31 cellular contexts compared by ENCODE assay signal in the genomic region with DNA sequence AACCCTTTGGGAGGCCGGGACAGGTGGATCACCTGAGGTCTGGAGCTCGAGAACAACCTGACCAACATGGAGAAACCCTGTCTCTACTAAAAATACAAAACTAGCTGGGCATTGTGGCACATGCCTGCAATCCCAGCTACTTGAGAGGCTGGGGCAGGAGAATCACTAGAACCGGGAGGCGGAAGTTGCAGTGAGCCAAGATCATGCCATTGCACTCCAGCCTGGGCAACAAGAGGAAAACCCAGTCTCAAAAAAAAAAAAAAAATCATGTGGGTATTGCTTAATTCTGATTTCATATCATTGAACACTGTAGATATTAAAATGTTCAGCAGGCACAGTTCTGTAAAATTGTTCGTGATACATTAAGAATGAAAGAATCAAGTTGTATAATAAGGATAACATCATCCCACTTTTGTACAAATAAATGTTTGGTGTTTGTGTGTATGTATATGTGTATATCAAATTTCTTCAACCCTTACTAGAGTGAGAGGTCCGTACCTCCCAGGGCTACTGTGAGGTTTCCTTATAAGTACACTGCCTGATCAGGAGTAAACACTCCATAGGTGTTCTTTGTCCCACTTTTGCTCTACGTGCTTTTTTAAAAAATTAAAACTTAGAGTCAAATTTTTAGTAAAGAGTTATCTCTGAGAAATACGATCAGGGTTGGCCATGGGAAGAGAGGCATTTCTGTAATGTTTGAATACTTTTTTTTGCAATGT. TPM values are rescaled to one million over a fixed set of nuclear protein-coding genes. Genes with fewer than 3 reads are reported as not detected.
"Had no signal": no experiment of that assay in that cellular context is flagged by ENCODE, and none has a peak within 500 bp of the region (broad histone marks: within the 10 kb centered on the region; RNA-seq: fewer than 3 reads in every experiment).

No MANE protein-coding gene starts in this region.

- H3K9me3 Mint-ChIP-seq: naive B cell; natural killer cell; nephron; neural crest cell; stimulated activated effector memory CD8-positive, alpha-beta T cell treated with anti-CD3 and anti-CD28 coated beads, Interleukin-12 subunit alpha, Interleukin-12 subunit beta, amount 100 ng/mL, for 72 hours; stimulated activated naive B cell treated with anti-CD40 and anti-IgM and Interleukin-4, amounts not matched to agents 10 μg/mL and 1 μg/mL and 100 μg/mL, for 72 hours; stimulated activated naive CD8-positive, alpha-beta T cell treated with anti-CD3 and anti-CD28 coated beads, Interleukin-15, Interleukin-2, amounts not matched to agents 100 ng/mL and 50 ng/mL, for 24 hours had no signal

- H3K4me3 ChIP-seq: psoas muscle, right lobe of liver, sigmoid colon, stomach, thoracic aorta, thyroid gland, tibial nerve, upper lobe of left lung, vagina had no signal

- FAIRE-seq: small intestine, urothelium cell line had no signal

- H3K27ac ChIP-seq: neutrophil, parathyroid adenoma, psoas muscle, right lobe of liver, sigmoid colon, stomach, thoracic aorta, thyroid gland, tibial nerve, upper lobe of left lung, vagina had no signal

- H3K4me3 Mint-ChIP-seq: naive B cell; natural killer cell; nephron; neural crest cell; stimulated activated effector memory CD8-positive, alpha-beta T cell treated with anti-CD3 and anti-CD28 coated beads, Interleukin-12 subunit alpha, Interleukin-12 subunit beta, amount 100 ng/mL, for 72 hours; stimulated activated naive B cell treated with anti-CD40 and anti-IgM and Interleukin-4, amounts not matched to agents 10 μg/mL and 1 μg/mL and 100 μg/mL, for 72 hours; stimulated activated naive CD8-positive, alpha-beta T cell treated with anti-CD3 and anti-CD28 coated beads, Interleukin-15, Interleukin-2, amounts not matched to agents 100 ng/mL and 50 ng/mL, for 24 hours had no signal

- H3K9me3 ChIP-seq: neutrophil, psoas muscle, right lobe of liver, sigmoid colon, stomach, thoracic aorta, thyroid gland, tibial nerve, upper lobe of left lung, vagina had no signal

- ATAC-seq: natural killer cell; psoas muscle; right cardiac atrium; right lobe of liver; stimulated activated effector memory CD8-positive, alpha-beta T cell treated with anti-CD3 and anti-CD28 coated beads, Interleukin-12 subunit alpha, Interleukin-12 subunit beta, amount 100 ng/mL, for 72 hours; stimulated activated naive B cell treated with anti-CD40 and anti-IgM and Interleukin-4, amounts not matched to agents 10 μg/mL and 1 μg/mL and 100 μg/mL, for 72 hours had no signal

- H3K27me3 ChIP-seq: neutrophil, right lobe of liver, sigmoid colon, stomach, thyroid gland, tibial nerve, upper lobe of left lung, vagina had no signal

- H3K4me1 Mint-ChIP-seq: naive B cell; natural killer cell; nephron; neural crest cell; stimulated activated effector memory CD8-positive, alpha-beta T cell treated with anti-CD3 and anti-CD28 coated beads, Interleukin-12 subunit alpha, Interleukin-12 subunit beta, amount 100 ng/mL, for 72 hours had no signal

- H3K36me3 ChIP-seq: neutrophil, right lobe of liver, sigmoid colon, stomach, thoracic aorta, thyroid gland, tibial nerve, upper lobe of left lung, vagina had no signal

- H3K36me3 Mint-ChIP-seq: naive B cell; natural killer cell; stimulated activated effector memory CD8-positive, alpha-beta T cell treated with anti-CD3 and anti-CD28 coated beads, Interleukin-12 subunit alpha, Interleukin-12 subunit beta, amount 100 ng/mL, for 72 hours had no signal

- H3K27ac Mint-ChIP-seq: naive B cell; natural killer cell; nephron; progenitor cell of endocrine pancreas; stimulated activated effector memory CD8-positive, alpha-beta T cell treated with anti-CD3 and anti-CD28 coated beads, Interleukin-12 subunit alpha, Interleukin-12 subunit beta, amount 100 ng/mL, for 72 hours; stimulated activated naive B cell treated with anti-CD40 and anti-IgM and Interleukin-4, amounts not matched to agents 10 μg/mL and 1 μg/mL and 100 μg/mL, for 72 hours; stimulated activated naive CD8-positive, alpha-beta T cell treated with anti-CD3 and anti-CD28 coated beads, Interleukin-15, Interleukin-2, amounts not matched to agents 100 ng/mL and 50 ng/mL, for 24 hours had no signal

- DNase-seq: naive B cell; natural killer cell; nucleus accumbens; psoas muscle; right cardiac atrium; right lobe of liver; sigmoid colon; small intestine; stimulated activated CD4-positive, alpha-beta T cell treated with anti-CD3 and anti-CD28 coated beads, Interleukin-15, amount 100 ng/mL, for 24 hours; stimulated activated CD4-positive, alpha-beta T cell treated with anti-CD3 and anti-CD28 coated beads, Interleukin-2, amount 100 ng/mL, for 24 hours; stimulated activated CD4-positive, alpha-beta T cell treated with anti-CD3 and anti-CD28 coated beads, Interleukin-2, amount 100 ng/mL, for 48 hours; stimulated activated CD4-positive, alpha-beta T cell treated with anti-CD3 and anti-CD28 coated beads, Interleukin-4, amount 100 ng/mL, for 24 hours; stimulated activated naive B cell treated with anti-CD40 and anti-IgM and Interleukin-4, amounts not matched to agents 10 μg/mL and 1 μg/mL and 100 μg/mL, for 72 hours; stimulated activated naive CD4-positive, alpha-beta T cell treated with Interleukin-2 at 50 U/mL for 16 hours; stomach; thyroid gland; trophoblast cell had no signal

- H3K4me1 ChIP-seq: parathyroid adenoma, psoas muscle, right lobe of liver, thyroid gland, tibial nerve, upper lobe of left lung, vagina had no signal

RNA-seq across cellular contexts. Expression of a gene that starts 31.7 kb away (rescaled TPM):
- total RNA-seq: neural crest cell, omental fat pad, progenitor cell of endocrine pancreas, psoas muscle, right cardiac atrium, right lobe of liver, sigmoid colon, temporal lobe, thyroid gland, tibial nerve, vagina had no signal
- polyA plus RNA-seq: right cardiac atrium had no signal
